ENCODE assay signal across 1 cellular context in the genomic region with DNA sequence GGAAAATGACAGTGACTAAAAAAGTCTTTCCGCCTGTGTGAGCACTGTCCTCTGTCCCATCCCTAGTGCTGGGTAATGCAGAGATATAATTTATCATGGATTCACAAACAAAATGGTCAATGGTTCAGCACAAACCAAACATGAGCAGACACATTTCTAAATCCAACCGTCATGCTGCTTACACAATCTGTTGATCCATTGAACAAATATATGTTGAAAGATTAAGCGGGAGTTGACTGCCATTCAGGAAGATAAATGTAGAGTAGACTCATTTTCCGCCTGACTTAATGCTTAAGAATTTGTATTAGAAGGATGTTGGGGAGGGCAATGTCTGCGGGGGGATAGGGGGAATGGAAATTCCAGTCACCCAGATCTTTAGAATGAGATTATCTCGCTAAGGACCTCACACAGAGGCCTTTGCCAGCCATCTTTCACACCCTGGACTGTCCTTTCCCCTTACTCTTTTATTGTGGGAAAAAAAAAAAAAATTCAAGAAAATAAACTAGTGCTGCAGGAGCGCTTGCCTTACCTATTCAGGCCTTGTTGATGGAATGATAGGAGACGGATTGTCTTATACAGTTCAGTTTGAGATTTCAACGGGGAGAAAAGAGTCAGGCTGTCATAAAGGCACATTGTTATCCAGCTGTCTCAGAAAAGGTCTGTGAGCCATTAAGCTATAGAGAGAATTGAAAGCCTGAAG.
TF ChIP-seq lines count a peak whose summit lies in the region.

No MANE protein-coding gene starts in this region.

TF ChIP-seq in SK-N-SH, 30 proteins besides CTCF, POLR2A, EP300 and RAD21 (continued from another document):
- TF ChIP-seq, protein P1, sequence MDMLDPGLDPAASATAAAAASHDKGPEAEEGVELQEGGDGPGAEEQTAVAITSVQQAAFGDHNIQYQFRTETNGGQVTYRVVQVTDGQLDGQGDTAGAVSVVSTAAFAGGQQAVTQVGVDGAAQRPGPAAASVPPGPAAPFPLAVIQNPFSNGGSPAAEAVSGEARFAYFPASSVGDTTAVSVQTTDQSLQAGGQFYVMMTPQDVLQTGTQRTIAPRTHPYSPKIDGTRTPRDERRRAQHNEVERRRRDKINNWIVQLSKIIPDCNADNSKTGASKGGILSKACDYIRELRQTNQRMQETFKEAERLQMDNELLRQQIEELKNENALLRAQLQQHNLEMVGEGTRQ (IDR thresholded peaks at IDR 0.05; ENCODE audit: borderline replicate concordance, low read depth, low read length), result no peak
- TF ChIP-seq, protein P2, sequence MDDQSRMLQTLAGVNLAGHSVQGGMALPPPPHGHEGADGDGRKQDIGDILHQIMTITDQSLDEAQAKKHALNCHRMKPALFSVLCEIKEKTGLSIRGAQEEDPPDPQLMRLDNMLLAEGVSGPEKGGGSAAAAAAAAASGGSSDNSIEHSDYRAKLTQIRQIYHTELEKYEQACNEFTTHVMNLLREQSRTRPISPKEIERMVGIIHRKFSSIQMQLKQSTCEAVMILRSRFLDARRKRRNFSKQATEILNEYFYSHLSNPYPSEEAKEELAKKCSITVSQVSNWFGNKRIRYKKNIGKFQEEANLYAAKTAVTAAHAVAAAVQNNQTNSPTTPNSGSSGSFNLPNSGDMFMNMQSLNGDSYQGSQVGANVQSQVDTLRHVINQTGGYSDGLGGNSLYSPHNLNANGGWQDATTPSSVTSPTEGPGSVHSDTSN (IDR thresholded peaks at IDR 0.05), result peak; percentile 81
- TF ChIP-seq FOSL2 (IDR thresholded peaks at IDR 0.05; ENCODE audit: borderline replicate concordance, low read depth) (peak; percentile 51; the same call in 1 of the 2 replicates), GATA2 (CRISPR knock-in tag; IDR thresholded peaks at IDR 0.05) (no peak), RCOR1 (IDR thresholded peaks at IDR 0.05; ENCODE audit: low read length) (no peak), NFIC (IDR thresholded peaks at IDR 0.05; ENCODE audit: borderline replicate concordance) (peak; percentile 34; the same call in 1 of the 2 replicates), JUND (IDR thresholded peaks at IDR 0.05) (0 out of 2 replicates have a peak, but pooled peaks have one; percentile 15), FOXM1 (IDR thresholded peaks at IDR 0.05; ENCODE audit: low read depth) (no peak), GABPA (IDR thresholded peaks at IDR 0.05; ENCODE audit: low read depth) (no peak), NRF1 (IDR thresholded peaks at IDR 0.05; ENCODE audit: low read depth, low read length) (no peak), TCF12 (IDR thresholded peaks at IDR 0.05) (peak; percentile 67), TEAD4 (IDR thresholded peaks at IDR 0.05; ENCODE audit: borderline replicate concordance, insufficient read depth) (peak; percentile 47; the same call in 1 of the 2 replicates)
- TF ChIP-seq, protein P3, sequence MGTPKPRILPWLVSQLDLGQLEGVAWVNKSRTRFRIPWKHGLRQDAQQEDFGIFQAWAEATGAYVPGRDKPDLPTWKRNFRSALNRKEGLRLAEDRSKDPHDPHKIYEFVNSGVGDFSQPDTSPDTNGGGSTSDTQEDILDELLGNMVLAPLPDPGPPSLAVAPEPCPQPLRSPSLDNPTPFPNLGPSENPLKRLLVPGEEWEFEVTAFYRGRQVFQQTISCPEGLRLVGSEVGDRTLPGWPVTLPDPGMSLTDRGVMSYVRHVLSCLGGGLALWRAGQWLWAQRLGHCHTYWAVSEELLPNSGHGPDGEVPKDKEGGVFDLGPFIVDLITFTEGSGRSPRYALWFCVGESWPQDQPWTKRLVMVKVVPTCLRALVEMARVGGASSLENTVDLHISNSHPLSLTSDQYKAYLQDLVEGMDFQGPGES (IDR thresholded peaks at IDR 0.05; ENCODE audit: low read depth, low read length), result no peak
